ENCODE assay signal across 22 cellular contexts in genomic region chr17:74404802-74405201, GRCh38. TPM values are rescaled to one million over a fixed set of nuclear protein-coding genes. Genes with fewer than 3 reads are reported as not detected.
DNase-seq lines count a peak whose midpoint lies in the region; ATAC-seq, FAIRE-seq and TF ChIP-seq lines count a peak whose summit lies in the region.
"Had no signal": no experiment of that assay in that cellular context is flagged by ENCODE, and none has a peak within 500 bp of the region (broad histone marks: within the 10 kb centered on the region; RNA-seq: fewer than 3 reads in every experiment).

No MANE protein-coding gene starts in this region.

- H3K36me3 ChIP-seq in K562 (ENCODE audit: control insufficient read depth, insufficient read depth, low read length) (no peaks in the 10 kb centered on the region), right atrium auricular region (no peaks in the 10 kb centered on the region)
- H3K36me3 ChIP-seq: BLaER1, HAP-1, SJCRH30 had no signal

- DNase-seq in DMS 273 treated with DMSO at 0.1 percent for 48 hours (lab: John Stamatoyannopoulos, UW) (peak; percentile 17), LNCaP clone FGC (ENCODE audit: low read depth) (peak; percentile 18), K562 (ENCODE audit: extremely low read depth in 1 of 4, low spot score in 3 of 4) (no peak), nephron progenitor cell (no peak), superior temporal gyrus (ENCODE audit: extremely low spot score) (no peak), right atrium auricular region (ENCODE audit: low spot score) (no peak), NCI-H1930 (lab: John Stamatoyannopoulos, UW) (no peak), NCI-H2196 treated with DMSO at 0.1 percent for 48 hours (lab: John Stamatoyannopoulos, UW; ENCODE audit: unreplicated experiment) (no peak)
- DNase-seq: Calu3; CD4-positive, alpha-beta memory T cell; NCI-H1436 treated with DMSO at 0.1 percent for 48 hours; NCI-H2029 treated with DMSO at 0.1 percent for 48 hours; NCI-H2171; NCI-H774; PC-9; SJCRH30 had no signal

- in situ Hi-C loops in K562 (cut with MboI), result no loop called here

- 0% methylated on average over 6 of the region's 6 CpGs for WGBS in K562 (ENCODE audit: insufficient coverage, low coverage, missing lambda C conversion rate)

- H3K9me3 Mint-ChIP-seq in nephron progenitor cell, result no peaks in the 10 kb centered on the region
- H3K9me3 Mint-ChIP-seq: CD4-positive, alpha-beta memory T cell; T-helper 1 cell treated with Interleukin-12 subunit alpha and Interleukin-12 subunit beta and Interleukin-4 antibody, amounts not matched to agents 30 μg/mL and 1 μg/mL, for 36 hours had no signal

- TF ChIP-seq CTCF in LNCaP clone FGC (IDR thresholded peaks at IDR 0.05; ENCODE audit: control insufficient read depth, extremely low read depth, insufficient read depth), result no peak
- TF ChIP-seq CTCF in K562 (IDR thresholded peaks at IDR 0.05 in 2 of 3, conservative IDR thresholded peaks at IDR 0.05 in 1 of 3; ENCODE audit: insufficient read depth in 2 of 3, low read depth in 1 of 3, low read length in 3 of 3), result no peak
- no peak for TF ChIP-seq CTCF in nephron progenitor cell (IDR thresholded peaks at IDR 0.05)
- TF ChIP-seq CTCF in right atrium auricular region (IDR thresholded peaks at IDR 0.05), result no peak

- H3K4me1 Mint-ChIP-seq in nephron progenitor cell, result peaks cover 32% of the 10 kb centered on the region
- H3K4me1 Mint-ChIP-seq: CD4-positive, alpha-beta memory T cell had no signal

- H3K27ac Mint-ChIP-seq in nephron progenitor cell, result peak overlapping the region; percentile 26
- H3K27ac Mint-ChIP-seq: CD4-positive, alpha-beta memory T cell; T-helper 1 cell treated with Interleukin-12 subunit alpha and Interleukin-12 subunit beta and Interleukin-4 antibody, amounts not matched to agents 30 μg/mL and 1 μg/mL, for 36 hours had no signal

- H3K4me1 ChIP-seq in K562 (replicated peaks in 1 of 2; ENCODE audit: control insufficient read depth in 2 of 2, insufficient read depth in 2 of 2, low read length in 2 of 2), result no peaks in the 10 kb centered on the region
- H3K4me1 ChIP-seq in right atrium auricular region, result no peaks in the 10 kb centered on the region
- H3K4me1 ChIP-seq: HAP-1, SJCRH30 had no signal

- peaks cover 17 to 39% of the 10 kb centered on the region in 2 experiments; a peak in 3 of 5 replicates for H3K27me3 ChIP-seq in K562 (ENCODE audit: control insufficient read depth in 2 of 2, insufficient read depth in 2 of 2, low read length in 2 of 2)
- no peaks in the 10 kb centered on the region for H3K27me3 ChIP-seq in right atrium auricular region
- H3K27me3 ChIP-seq: BLaER1 had no signal

- BruUV-seq in K562 (replicated peaks; lab: Mats Ljungman, UMichigan), result no TSS peak

- H3K27ac ChIP-seq in K562 (ENCODE audit: extremely low read depth, low read depth, low read length), result no peak overlapping the region
- no peak overlapping the region for H3K27ac ChIP-seq in right atrium auricular region
- H3K27ac ChIP-seq: BLaER1, PC-9, SJCRH30 had no signal

- H4K20me1 ChIP-seq in K562 (replicated peaks; ENCODE audit: control insufficient read depth, insufficient read depth, low read length), result no peaks in the 10 kb centered on the region
- H4K20me1 ChIP-seq: BLaER1 had no signal

- H3K4me3 Mint-ChIP-seq in nephron progenitor cell, result peak overlapping the region; percentile 56
- H3K4me3 Mint-ChIP-seq: CD4-positive, alpha-beta memory T cell; T-helper 1 cell treated with Interleukin-12 subunit alpha and Interleukin-12 subunit beta and Interleukin-4 antibody, amounts not matched to agents 30 μg/mL and 1 μg/mL, for 36 hours had no signal

- POLR2A ChIA-PET in K562 (lab: Yijun Ruan, JAX), result no interaction called here

- no peak for FAIRE-seq in K562 (lab: Jason Lieb, UNC)
- FAIRE-seq: A204.1 had no signal

- CTCF ChIA-PET in K562 (lab: Yijun Ruan, JAX; ENCODE audit: low intra/inter-chr PET ratio), result no interaction called here

- intact Hi-C loops in K562 (cut with micrococcal nuclease), result no loop called here

- TF ChIP-seq RAD21 in K562 (CRISPR knock-in tag; conservative IDR thresholded peaks at IDR 0.05 in 1 of 2, IDR thresholded peaks at IDR 0.05 in 1 of 2), result no peak

- ATAC-seq in K562, result no peak

- H3K36me3 Mint-ChIP-seq in nephron progenitor cell (ENCODE audit: low read depth), result no peaks in the 10 kb centered on the region
- H3K36me3 Mint-ChIP-seq: CD4-positive, alpha-beta memory T cell had no signal

- peaks cover 11% of the 10 kb centered on the region for H3K27me3 Mint-ChIP-seq in nephron progenitor cell (ENCODE audit: low read depth, poor library complexity)

- H3K9ac ChIP-seq in K562 (ENCODE audit: insufficient read depth in 1 of 2, low read depth in 2 of 2, low read length in 2 of 2), result no peak overlapping the region
- H3K9ac ChIP-seq: BLaER1 had no signal

- no peak overlapping the region for H2AFZ ChIP-seq in K562 (ENCODE audit: low read depth, low read length)
- H2AFZ ChIP-seq: PC-9 had no signal

- TF ChIP-seq POLR2A in K562 (conservative IDR thresholded peaks at IDR 0.05), result no peak

- H3K4me2 ChIP-seq in K562 (ENCODE audit: insufficient read depth, low read length), result no peak overlapping the region
- H3K4me2 ChIP-seq: BLaER1, PC-9 had no signal

- H3K9me3 ChIP-seq in K562 (replicated peaks; ENCODE audit: control insufficient read depth, insufficient read depth, low read depth, low read length) (no peaks in the 10 kb centered on the region; the same call in 1 of the 2 replicates), right atrium auricular region (no peaks in the 10 kb centered on the region)
- H3K9me3 ChIP-seq: BLaER1, HAP-1, SJCRH30 had no signal

- TF ChIP-seq EP300 in K562 (IDR thresholded peaks at IDR 0.05; ENCODE audit: low read length), result no peak

- no peak overlapping the region for H3K4me3 ChIP-seq in LNCaP clone FGC (ENCODE audit: low read depth, low read length)
- H3K4me3 ChIP-seq in K562, result no peak overlapping the region
- no peak overlapping the region for H3K4me3 ChIP-seq in right atrium auricular region
- H3K4me3 ChIP-seq: BLaER1, HAP-1, PC-9, SJCRH30 had no signal

- no peaks in the 10 kb centered on the region for H3K9me1 ChIP-seq in K562 (ENCODE audit: control insufficient read depth, insufficient read depth, low read length)

- no peaks in the 10 kb centered on the region for H3K79me2 ChIP-seq in K562 (ENCODE audit: control insufficient read depth, insufficient read depth, low read length)

RNA-seq across cellular contexts. Expression of gene GPRC5C, which starts 27.1 kb away (rescaled TPM):
- 2.8 and 8.7 TPM in 2 replicates for total RNA-seq in K562 (2011; cell fraction: chromatin; rRNA removed; ENCODE audit: low replicate concordance)
- total RNA-seq in K562 (2011; cell fraction: nucleolus; rRNA removed), result 8.9 and 15.5 TPM in 2 replicates
- total RNA-seq in K562 (2011; cell fraction: nucleoplasm; rRNA removed), result 4.5 and 7.9 TPM in 2 replicates
- 6.5 and 7.6 TPM in 2 replicates for total RNA-seq in K562 (2014; rRNA removed)
- total RNA-seq in K562 (2014; rRNA removed; fragmentation: Illumina TruSeq; extraction: Trizol), result 1.1 and 1.6 TPM in 2 replicates
- total RNA-seq in K562 (2015; rRNA removed; fragmentation: Illumina TruSeq; extraction: Trizol), result 4.1 and 4.4 TPM in 2 replicates
- total RNA-seq in K562 (2021), result 6.4 and 7.8 TPM in 2 replicates
- polyA plus RNA-seq in K562 (2011; rRNA removed), result 9.0 and 85.5 TPM in 2 replicates
- 26.1 and 77.2 TPM in 2 replicates for polyA plus RNA-seq in K562 (2011; cell fraction: cytosol; rRNA removed)
- 13.3 and 92.4 TPM in 2 replicates for polyA plus RNA-seq in K562 (2011; cell fraction: nucleus; rRNA removed)
- polyA plus RNA-seq in K562 (2012), result 8.7 and 24.4 TPM in 2 replicates
- 2.1 and 4.1 TPM in 2 replicates for polyA plus RNA-seq in K562 (2014; fragmentation: Illumina TruSeq; extraction: Trizol)
- under 1 TPM; 0.28 to 0.41 TPM for polyA plus RNA-seq in K562 (2014; fragmentation: Nextera tagmentation; extraction: Ambion mirVana)
- 5.9 and 9.6 TPM in 2 replicates for polyA plus RNA-seq in K562 (2014; rRNA removed)
- polyA minus RNA-seq in K562 (2011; rRNA and poly(A)+ RNA removed), result 4.1 and 15.3 TPM in 2 replicates
- 7.9 and 36.4 TPM in 2 replicates for polyA minus RNA-seq in K562 (2011; cell fraction: cytosol; rRNA and poly(A)+ RNA removed)
- polyA minus RNA-seq in K562 (2011; cell fraction: nucleus; rRNA and poly(A)+ RNA removed), result 4.0 and 28.7 TPM in 2 replicates
- 10 to 100 TPM; 39.0 to 48.0 TPM for total RNA-seq in right atrium auricular region
- total RNA-seq: CD4-positive, alpha-beta memory T cell; SJCRH30 had no signal
- polyA plus RNA-seq: CD4-positive, alpha-beta memory T cell had no signal

RNA-seq across cellular contexts. Expression of gene GPR142, which starts 37.5 kb away (rescaled TPM):
- total RNA-seq in K562 (2011; cell fraction: chromatin; rRNA removed; ENCODE audit: low replicate concordance), result not detected in 2 replicates
- total RNA-seq in K562 (2011; cell fraction: nucleolus; rRNA removed), result not detected in 2 replicates
- total RNA-seq in K562 (2011; cell fraction: nucleoplasm; rRNA removed), result not detected in 2 replicates
- total RNA-seq in K562 (2014; rRNA removed) (not detected in 2 replicates), K562 (2014; rRNA removed; fragmentation: Illumina TruSeq; extraction: Trizol) (not detected in 2 replicates), K562 (2015; rRNA removed; fragmentation: Illumina TruSeq; extraction: Trizol) (not detected in 2 replicates), K562 (2021) (not detected in 2 replicates), right atrium auricular region (not detected)
- polyA plus RNA-seq in K562 (2011; rRNA removed) (not detected in 2 replicates), K562 (2014; fragmentation: Illumina TruSeq; extraction: Trizol) (not detected in 2 replicates), K562 (2014; fragmentation: Nextera tagmentation; extraction: Ambion mirVana) (not detected), K562 (2014; rRNA removed) (not detected in 2 replicates)
- not detected in 2 replicates for polyA plus RNA-seq in K562 (2011; cell fraction: cytosol; rRNA removed)
- polyA plus RNA-seq in K562 (2011; cell fraction: nucleus; rRNA removed), result not detected in 2 replicates
- polyA plus RNA-seq in K562 (2012), result not detected in 2 replicates
- polyA minus RNA-seq in K562 (2011; rRNA and poly(A)+ RNA removed), result not detected in 2 replicates
- not detected in 2 replicates for polyA minus RNA-seq in K562 (2011; cell fraction: cytosol; rRNA and poly(A)+ RNA removed)
- polyA minus RNA-seq in K562 (2011; cell fraction: nucleus; rRNA and poly(A)+ RNA removed), result not detected in 2 replicates
- total RNA-seq: Calu3; CD4-positive, alpha-beta memory T cell; MCF 10A; NCI-H460; PC-9; SJCRH30 had no signal
- polyA plus RNA-seq: CD4-positive, alpha-beta memory T cell had no signal

RNA-seq across cellular contexts. Expression of gene BTBD17, which starts 43.1 kb away (rescaled TPM):
- total RNA-seq in K562 (2011; cell fraction: chromatin; rRNA removed; ENCODE audit: low replicate concordance), result not detected in 2 replicates
- total RNA-seq in K562 (2011; cell fraction: nucleolus; rRNA removed), result not detected in 2 replicates
- not detected in 2 replicates for total RNA-seq in K562 (2011; cell fraction: nucleoplasm; rRNA removed)
- not detected in 2 replicates for total RNA-seq in K562 (2014; rRNA removed)
- total RNA-seq in K562 (2014; rRNA removed; fragmentation: Illumina TruSeq; extraction: Trizol), result not detected in 2 replicates
- total RNA-seq in K562 (2015; rRNA removed; fragmentation: Illumina TruSeq; extraction: Trizol), result not detected in 2 replicates
- not detected in 2 replicates for total RNA-seq in K562 (2021)
- not detected in 2 replicates for polyA plus RNA-seq in K562 (2011; rRNA removed)
- not detected in 2 replicates for polyA plus RNA-seq in K562 (2011; cell fraction: cytosol; rRNA removed)
- polyA plus RNA-seq in K562 (2011; cell fraction: nucleus; rRNA removed), result not detected in 2 replicates
- polyA plus RNA-seq in K562 (2012), result not detected in 2 replicates
- polyA plus RNA-seq in K562 (2014; fragmentation: Illumina TruSeq; extraction: Trizol), result not detected in 2 replicates
- polyA plus RNA-seq in K562 (2014; fragmentation: Nextera tagmentation; extraction: Ambion mirVana), result not detected
- polyA plus RNA-seq in K562 (2014; rRNA removed), result not detected in 2 replicates
- not detected in 2 replicates for polyA minus RNA-seq in K562 (2011; rRNA and poly(A)+ RNA removed)
- polyA minus RNA-seq in K562 (2011; cell fraction: cytosol; rRNA and poly(A)+ RNA removed), result not detected in 2 replicates
- not detected in 2 replicates for polyA minus RNA-seq in K562 (2011; cell fraction: nucleus; rRNA and poly(A)+ RNA removed)
- not detected for total RNA-seq in right atrium auricular region
- total RNA-seq: Calu3; CD4-positive, alpha-beta memory T cell; MCF 10A; NCI-H460; PC-9; SJCRH30 had no signal
- polyA plus RNA-seq: CD4-positive, alpha-beta memory T cell had no signal

Comparison
In these comparisons a context has a peak if more than half of its experiments do, and no peak if none do; other contexts are left out.
1. DNase-seq: peak in DMS 273 treated with DMSO at 0.1 percent for 48 hours (single experiment) and LNCaP clone FGC (single experiment); none in K562 (0 of 4), nephron progenitor cell (single experiment), superior temporal gyrus (single experiment), right atrium auricular region (single experiment), NCI-H1930 (0 of 2) and NCI-H2196 treated with DMSO at 0.1 percent for 48 hours (single experiment).